In genomic region chr12:28550757-28551381, GRCh38 we compare ENCODE assay signal across 14 cellular contexts.
A peak's percentile ranks its signal among the peaks of the same experiment; 100 is the strongest.
DNase-seq lines count a peak whose midpoint lies in the region; ATAC-seq and TF ChIP-seq lines count a peak whose summit lies in the region.
"Had no signal": no experiment of that assay in that cellular context is flagged by ENCODE, and none has a peak within 500 bp of the region (broad histone marks: within the 10 kb centered on the region; RNA-seq: fewer than 3 reads in every experiment).

No MANE protein-coding gene starts in this region.

- H3K27ac ChIP-seq in RWPE2 (ENCODE audit: poor library complexity, severe bottlenecking) (no peak overlapping the region), tibial artery (no peak overlapping the region)

- H3K4me3 ChIP-seq in RWPE2 (ENCODE audit: severe bottlenecking), result no peak overlapping the region
- H3K4me3 ChIP-seq in skeletal muscle cell (ENCODE audit: low read depth, low read length), result no peak overlapping the region
- no peak overlapping the region for H3K4me3 ChIP-seq in tibial artery

- ATAC-seq in RWPE2 (ENCODE audit: low read depth), result 0 out of 3 replicates have a peak, but pooled peaks have one; percentile 23
- ATAC-seq in GM21447 (IDR thresholded peaks at IDR 0.05; ENCODE audit: unreplicated experiment), result no peak
- ATAC-seq in HG03439 (IDR thresholded peaks at IDR 0.05; ENCODE audit: unreplicated experiment), result no peak

- TF ChIP-seq CTCF in RWPE2 (IDR thresholded peaks at IDR 0.05; ENCODE audit: poor library complexity, severe bottlenecking), result no peak
- no peak for TF ChIP-seq CTCF in tibial artery (IDR thresholded peaks at IDR 0.05)

- H3K36me3 ChIP-seq in RWPE2 (ENCODE audit: low read depth) (no peaks in the 10 kb centered on the region), tibial artery (no peaks in the 10 kb centered on the region)

- intact Hi-C loops in tibial artery (cut with DNase I; ENCODE audit: low total_unique reads), result no loop called here

- H3K9me3 ChIP-seq in RWPE2 (ENCODE audit: severe bottlenecking) (no peaks in the 10 kb centered on the region), tibial artery (no peaks in the 10 kb centered on the region)

- H3K4me1 ChIP-seq in RWPE2 (ENCODE audit: insufficient read depth, poor library complexity, severe bottlenecking), result no peaks in the 10 kb centered on the region
- peaks cover 0 to 6% (median 0%) of the 10 kb centered on the region in 4 donors for H3K4me1 ChIP-seq in tibial artery

- H3K27me3 ChIP-seq in RWPE2 (ENCODE audit: insufficient read depth, poor library complexity, severe bottlenecking), result no peaks in the 10 kb centered on the region
- no peaks in the 10 kb centered on the region for H3K27me3 ChIP-seq in tibial artery

- DNase-seq in GM03348 (ENCODE audit: low spot score) (peak; percentile 54), RWPE2 (ENCODE audit: low spot score) (no peak), fibroblast of peridontal ligament (ENCODE audit: extremely low read depth) (peak; percentile 94), skeletal muscle cell (ENCODE audit: low read depth) (peak; percentile 61), tibial artery (no peak), SIG-M5 treated with dmso at 0.1 percent for 504 hours (lab: John Stamatoyannopoulos, UW; ENCODE audit: unreplicated experiment) (no peak)
- DNase-seq: activated naive CD8-positive, alpha-beta T cell treated with anti-CD3 and anti-CD28 coated beads for 36 hours; DMS79 treated with DMSO at 0.1 percent for 48 hours; glutamatergic neuron; midbrain; NCI-H2081 treated with DMSO at 0.1 percent for 48 hours; stimulated activated naive CD4-positive, alpha-beta T cell had no signal

Comparison
In these comparisons a context has a peak if more than half of its experiments do, and no peak if none do; other contexts are left out.
1. DNase-seq: peak in GM03348 (single experiment), fibroblast of peridontal ligament (single experiment) and skeletal muscle cell (single experiment); none in RWPE2 (single experiment), tibial artery (0 of 2) and SIG-M5 treated with dmso at 0.1 percent for 504 hours (single experiment).